In genomic region chr14:89027097-89027740, GRCh38 we compare ENCODE assay signal across 1 cellular context.
TF ChIP-seq lines count a peak whose summit lies in the region.

No MANE protein-coding gene starts in this region.

TF ChIP-seq in SK-N-SH treated with all-trans-retinoic acid at 6 μM for 48 hours, 23 proteins besides CTCF, POLR2A, EP300 and RAD21 (continued from another document):
- no peak for TF ChIP-seq POU6F1 (CRISPR knock-in tag; IDR thresholded peaks at IDR 0.05; ENCODE audit: borderline replicate concordance, low read depth)
